In genomic region chr6:5205877-5206840, GRCh38 we compare ENCODE assay signal across 8 cellular contexts. TPM values are rescaled to one million over a fixed set of nuclear protein-coding genes. Genes with fewer than 3 reads are reported as not detected.
A peak's percentile ranks its signal among the peaks of the same experiment; 100 is the strongest.
DNase-seq lines count a peak whose midpoint lies in the region; TF ChIP-seq lines count a peak whose summit lies in the region.

No MANE protein-coding gene starts in this region.

- peaks cover 28% of the 10 kb centered on the region for H3K4me1 ChIP-seq in suprapubic skin

- H3K36me3 ChIP-seq in suprapubic skin = no peaks in the 10 kb centered on the region

- TF ChIP-seq POLR2A in suprapubic skin (IDR thresholded peaks at IDR 0.05) = no peak

- H3K9me3 ChIP-seq in suprapubic skin = no peaks in the 10 kb centered on the region

- TF ChIP-seq CTCF in choroid plexus epithelial cell (conservative IDR thresholded peaks at IDR 0.05; ENCODE audit: low read depth, low read length) (no peak), suprapubic skin (IDR thresholded peaks at IDR 0.05) (no peak), GM13976 (IDR thresholded peaks at IDR 0.05; ENCODE audit: borderline replicate concordance, control extremely low read depth, extremely low read depth, insufficient read depth, missing control alignments) (no peak)

- H3K27ac ChIP-seq in suprapubic skin = no peak overlapping the region

- no peak overlapping the region for H3K4me3 ChIP-seq in choroid plexus epithelial cell (ENCODE audit: low read depth, low read length)
- no peak overlapping the region for H3K4me3 ChIP-seq in suprapubic skin

- in situ Hi-C loops in GM13976 (cut with MboI; ENCODE audit: low sequenced_read_pairs, unreplicated experiment) = no loop called here

- H3K27me3 ChIP-seq in suprapubic skin = no peaks in the 10 kb centered on the region

- no peak for TF ChIP-seq EP300 in suprapubic skin (IDR thresholded peaks at IDR 0.05)

- DNase-seq in AML-193 (lab: John Stamatoyannopoulos, UW) (peak; percentile 88 to 91), NCI-H2227 (lab: John Stamatoyannopoulos, UW; ENCODE audit: unreplicated experiment) (peak; percentile 49), choroid plexus epithelial cell (ENCODE audit: low read depth) (peak; percentile 89), medulla oblongata (ENCODE audit: extremely low spot score) (peak; percentile 91), suprapubic skin (ENCODE audit: low spot score in 2 of 2) (no peak), GM13976 (ENCODE audit: low spot score) (no peak), NCI-H774 (lab: John Stamatoyannopoulos, UW) (no peak)
- DNase-seq in stimulated activated CD4-positive, alpha-beta T cell treated with anti-CD3 and anti-CD28 coated beads, Interleukin-2, amount 100 ng/mL, for 48 hours = no peak

- WGBS in suprapubic skin = 50% methylated on average over 6 of the region's 6 CpGs

RNA-seq across cellular contexts. Expression of gene LYRM4, which starts 54.6 kb away (rescaled TPM):
- 10 to 100 TPM; 16.1 to 37.5 (median 19.6) TPM for total RNA-seq in suprapubic skin

RNA-seq across cellular contexts. Expression of gene FARS2, which starts 55.2 kb away (rescaled TPM):
- 10 to 100 TPM; 15.0 to 22.4 (median 20.1) TPM for total RNA-seq in suprapubic skin

Comparison
In these comparisons a context has a peak if more than half of its experiments do, and no peak if none do; other contexts are left out.
1. DNase-seq: peak in AML-193 (2 of 2), NCI-H2227 (single experiment), choroid plexus epithelial cell (single experiment) and medulla oblongata (single experiment); none in suprapubic skin (0 of 2), GM13976 (single experiment), stimulated activated CD4-positive, alpha-beta T cell treated with anti-CD3 and anti-CD28 coated beads, Interleukin-2, amount 100 ng/mL, for 48 hours (0 of 2) and NCI-H774 (single experiment).